9 cellular contexts compared by ENCODE assay signal in the genomic region with DNA sequence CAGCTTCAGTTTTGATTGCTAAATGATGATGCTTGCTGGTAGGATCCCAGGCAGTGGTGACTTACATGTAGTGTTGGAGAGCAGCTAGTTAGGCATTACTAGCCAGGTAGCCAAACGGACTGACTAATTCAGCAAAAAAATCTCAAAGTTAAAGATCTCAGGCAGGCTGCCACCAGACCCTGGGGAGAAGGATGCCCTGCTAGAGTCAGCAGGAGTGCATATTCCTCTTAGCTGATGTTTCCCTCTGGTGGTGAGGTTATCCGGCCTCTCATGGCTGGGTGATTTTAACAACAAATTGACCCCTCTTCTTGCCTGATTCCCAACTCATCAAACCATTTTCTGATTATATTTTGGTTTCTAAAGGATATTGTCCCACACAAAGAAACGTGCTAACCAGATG. TPM values are rescaled to one million over a fixed set of nuclear protein-coding genes. Genes with fewer than 3 reads are reported as not detected.
DNase-seq lines count a peak whose midpoint lies in the region; ATAC-seq lines count a peak whose summit lies in the region.
"Had no signal": no experiment of that assay in that cellular context is flagged by ENCODE, and none has a peak within 500 bp of the region (broad histone marks: within the 10 kb centered on the region; RNA-seq: fewer than 3 reads in every experiment).

No MANE protein-coding gene starts in this region.

- H2AK5ac ChIP-seq in trophoblast cell (ENCODE audit: low read length), result no peak overlapping the region

- H3K9ac ChIP-seq in adipocyte (ENCODE audit: low read length) (no peak overlapping the region), trophoblast cell (ENCODE audit: low read length) (no peak overlapping the region)

- no peak overlapping the region for H2AFZ ChIP-seq in trophoblast cell (ENCODE audit: insufficient read depth, low read length, poor library complexity)

- H3K4me3 ChIP-seq in adipocyte (ENCODE audit: low read length) (no peak overlapping the region), trophoblast cell (ENCODE audit: low read depth, low read length) (no peak overlapping the region)

- H3K4me2 ChIP-seq in trophoblast cell (ENCODE audit: low read length), result no peak overlapping the region

- no peak overlapping the region for H2BK120ac ChIP-seq in trophoblast cell (ENCODE audit: insufficient read depth, low read length, poor library complexity)

- H3K27me3 ChIP-seq in adipocyte (replicated peaks; ENCODE audit: control insufficient read depth, insufficient read depth, low read length) (peaks cover 8% of the 10 kb centered on the region), trophoblast cell (ENCODE audit: insufficient read depth, low read length) (no peaks in the 10 kb centered on the region)

- no CpG with 5 or more reads among the region's 3 CpGs for WGBS in trophoblast cell (ENCODE audit: extremely low coverage, insufficient coverage, insufficient read length)

- H3K9me3 ChIP-seq in adipocyte (ENCODE audit: control insufficient read depth, low read length), result no peaks in the 10 kb centered on the region
- no peaks in the 10 kb centered on the region for H3K9me3 ChIP-seq in trophoblast cell (ENCODE audit: insufficient read depth, low read depth, low read length)

- no peak for ATAC-seq in HG02678 (IDR thresholded peaks at IDR 0.05; ENCODE audit: unreplicated experiment)

- no peaks in the 10 kb centered on the region for H3K36me3 ChIP-seq in adipocyte (ENCODE audit: control insufficient read depth, insufficient read depth, low read length, severe bottlenecking)
- peaks cover 30 to 32% of the 10 kb centered on the region in 2 experiments for H3K36me3 ChIP-seq in trophoblast cell (ENCODE audit: control insufficient read depth in 1 of 2, insufficient read depth in 2 of 2, low read length in 2 of 2)

- H2BK5ac ChIP-seq in trophoblast cell (ENCODE audit: low read depth, low read length, poor library complexity), result no peak overlapping the region

- no peak overlapping the region for H4K91ac ChIP-seq in trophoblast cell (ENCODE audit: low read depth, low read length)

- H3K79me1 ChIP-seq in trophoblast cell (ENCODE audit: low read length), result peaks cover 23% of the 10 kb centered on the region

- no peak overlapping the region for H4K8ac ChIP-seq in trophoblast cell (ENCODE audit: low read depth, low read length)

- H3K79me2 ChIP-seq in trophoblast cell (ENCODE audit: control insufficient read depth, insufficient read depth, low read length, poor library complexity), result peaks cover 19% of the 10 kb centered on the region

- no peak overlapping the region for H3K18ac ChIP-seq in trophoblast cell (ENCODE audit: low read length)

- peak; percentile 17 for DNase-seq in EL
- peak; percentile 40 for DNase-seq in adipocyte (ENCODE audit: low read depth)
- peak; percentile 15 for DNase-seq in midbrain (lab: John Stamatoyannopoulos, UW)
- DNase-seq in trophoblast cell, result no peak
- DNase-seq in GF-D8 (lab: John Stamatoyannopoulos, UW), result no peak
- DNase-seq: DMS79 treated with DMSO at 0.1 percent for 48 hours, kidney glomerular epithelial cell, NCI-H1436 had no signal

- H3K27ac ChIP-seq in trophoblast cell (ENCODE audit: low read depth, low read length), result no peak overlapping the region

- H3K4ac ChIP-seq in trophoblast cell (ENCODE audit: low read depth, low read length), result no peak overlapping the region

- H3K23ac ChIP-seq in trophoblast cell (ENCODE audit: low read length), result no peak overlapping the region

- H3K14ac ChIP-seq in trophoblast cell (ENCODE audit: low read length), result no peak overlapping the region

- H3K4me1 ChIP-seq in adipocyte (ENCODE audit: control insufficient read depth, insufficient read depth, low read length) (no peaks in the 10 kb centered on the region), trophoblast cell (ENCODE audit: control insufficient read depth in 1 of 2, insufficient read depth in 2 of 2, low read length in 2 of 2) (peaks cover 7 to 19% of the 10 kb centered on the region in 2 experiments)

- H2BK12ac ChIP-seq in trophoblast cell (ENCODE audit: low read length), result no peak overlapping the region

- H4K12ac ChIP-seq in trophoblast cell (ENCODE audit: low read depth, low read length), result no peak overlapping the region

RNA-seq across cellular contexts. Expression of gene EFS, which starts 2.8 kb away (rescaled TPM):
- polyA plus RNA-seq in trophoblast cell (2013), result 26.2 and 27.6 TPM in 2 replicates

RNA-seq across cellular contexts. Expression of gene SLC22A17, which starts 9.5 kb away (rescaled TPM):
- polyA plus RNA-seq in trophoblast cell (2013), result 32.8 and 34.6 TPM in 2 replicates

RNA-seq across cellular contexts. Expression of gene IL25, which starts 10.4 kb away (rescaled TPM):
- polyA plus RNA-seq in trophoblast cell (2013), result not detected in 2 replicates

RNA-seq across cellular contexts. Expression of gene CMTM5, which starts 14.6 kb away (rescaled TPM):
- not detected in 2 replicates for polyA plus RNA-seq in trophoblast cell (2013)

RNA-seq across cellular contexts. Expression of gene PABPN1, which starts 40.9 kb away (rescaled TPM):
- 159 and 161 TPM in 2 replicates for polyA plus RNA-seq in trophoblast cell (2013)

Comparison
In these comparisons a context has a peak if more than half of its experiments do, and no peak if none do; other contexts are left out.
1. DNase-seq: peak in EL (single experiment), adipocyte (single experiment) and midbrain (single experiment); none in trophoblast cell (0 of 2) and GF-D8 (single experiment).